16 cellular contexts compared by ENCODE assay signal in the genomic region with DNA sequence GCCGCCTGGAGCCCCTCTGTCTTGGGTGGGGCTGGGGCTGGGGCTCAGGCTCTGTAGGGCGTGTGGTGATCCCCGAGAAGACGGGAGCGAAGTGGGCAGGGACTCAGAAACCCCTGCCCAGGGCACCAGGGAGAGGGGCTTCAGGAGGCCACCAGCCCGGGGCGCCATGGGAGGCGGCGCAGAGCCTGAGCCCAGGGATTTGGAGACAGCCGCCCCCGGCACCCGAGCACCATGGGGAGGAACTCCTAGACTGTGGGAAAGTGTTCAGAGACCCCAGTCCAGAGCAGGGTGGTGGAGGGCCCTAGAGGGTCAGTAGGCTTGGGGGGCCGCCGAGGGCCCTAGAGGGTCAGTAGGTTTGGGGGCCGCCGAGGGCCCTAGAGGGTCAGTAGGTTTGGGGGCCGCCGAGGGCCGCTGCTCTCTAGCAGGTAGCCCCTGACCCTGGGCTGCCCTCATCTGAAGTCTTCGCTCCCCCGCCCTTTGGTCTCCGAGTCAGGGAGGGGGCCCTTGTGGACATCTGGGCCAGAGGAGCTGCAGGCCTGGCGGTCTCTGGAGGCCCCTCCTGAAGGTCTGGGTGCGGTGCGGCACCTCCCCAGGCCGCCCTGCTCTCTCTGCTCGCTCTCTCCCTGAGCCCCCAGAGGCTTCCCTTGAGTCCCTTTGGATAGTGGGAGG. TPM values are rescaled to one million over a fixed set of nuclear protein-coding genes. Genes with fewer than 3 reads are reported as not detected.
A peak's percentile ranks its signal among the peaks of the same experiment; 100 is the strongest.
DNase-seq lines count a peak whose midpoint lies in the region; ATAC-seq, FAIRE-seq and TF ChIP-seq lines count a peak whose summit lies in the region.
"Had no signal": no experiment of that assay in that cellular context is flagged by ENCODE, and none has a peak within 500 bp of the region (broad histone marks: within the 10 kb centered on the region; RNA-seq: fewer than 3 reads in every experiment).

No MANE protein-coding gene starts in this region.

- H3K27me3 ChIP-seq in cardiac muscle cell (peaks cover 50% of the 10 kb centered on the region), mesenchymal stem cell (ENCODE audit: control insufficient read depth in 1 of 2, insufficient read depth in 1 of 2, low read length in 2 of 2) (peaks cover 33 to 36% of the 10 kb centered on the region in 2 experiments), tibial artery (peaks cover 0 to 48% of the 10 kb centered on the region in 2 donors)

- no peak overlapping the region for H2AFZ ChIP-seq in mesenchymal stem cell (ENCODE audit: low read depth, low read length)

- H3K27ac Mint-ChIP-seq in brain = no peak overlapping the region
- H3K27ac Mint-ChIP-seq: activated CD8-positive, alpha-beta memory T cell treated with anti-CD3 and anti-CD28 coated beads, Interleukin-2, amount 10 ng/mL, durations not matched to agents 7 days and 5 days had no signal

- H2BK120ac ChIP-seq in mesenchymal stem cell (ENCODE audit: low read depth, low read length) = no peak overlapping the region

- H3K27me3 Mint-ChIP-seq in brain = peaks cover 41% of the 10 kb centered on the region

- no peak overlapping the region for H2BK5ac ChIP-seq in mesenchymal stem cell (ENCODE audit: low read depth, low read length, poor library complexity, severe bottlenecking)

- H3K4me1 ChIP-seq in cardiac muscle cell (ENCODE audit: low read depth) = no peaks in the 10 kb centered on the region
- peaks cover 17% of the 10 kb centered on the region for H3K4me1 ChIP-seq in mesenchymal stem cell (ENCODE audit: control insufficient read depth, insufficient read depth, low read depth, low read length)
- H3K4me1 ChIP-seq in tibial artery = peaks cover 0 to 19% (median 12%) of the 10 kb centered on the region in 4 donors

- peaks cover 8% of the 10 kb centered on the region for H3K36me3 Mint-ChIP-seq in brain
- H3K36me3 Mint-ChIP-seq: activated CD8-positive, alpha-beta memory T cell treated with anti-CD3 and anti-CD28 coated beads, Interleukin-2, amount 10 ng/mL, durations not matched to agents 7 days and 5 days had no signal

- no peak overlapping the region for H3K9ac ChIP-seq in mesenchymal stem cell (ENCODE audit: low read length)

- H4K91ac ChIP-seq in mesenchymal stem cell (ENCODE audit: low read length) = no peak overlapping the region

- no peak overlapping the region for H2BK12ac ChIP-seq in mesenchymal stem cell (ENCODE audit: low read length in 2 of 2)

- FAIRE-seq in GM19239 (lab: Jason Lieb, UNC) = no peak

- H3K4me3 ChIP-seq in cardiac muscle cell = peak overlapping the region; percentile 51
- H3K4me3 ChIP-seq in mesenchymal stem cell (ENCODE audit: insufficient read depth in 1 of 2, low read depth in 1 of 2, low read length in 2 of 2) = no peak overlapping the region
- H3K4me3 ChIP-seq in tibial artery = peak overlapping the region; percentile 12 to 45

- H3K4me2 ChIP-seq in mesenchymal stem cell (ENCODE audit: low read length, poor library complexity, severe bottlenecking) = peak overlapping the region; percentile 71

- H3K4ac ChIP-seq in mesenchymal stem cell (ENCODE audit: low read depth in 1 of 2, low read length in 2 of 2) = no peak overlapping the region

- no peak overlapping the region for H4K8ac ChIP-seq in mesenchymal stem cell (ENCODE audit: low read length)

- H3K23ac ChIP-seq in mesenchymal stem cell (ENCODE audit: low read length in 2 of 2) = no peak overlapping the region

- ATAC-seq in left cardiac atrium = no peak
- ATAC-seq: activated CD8-positive, alpha-beta memory T cell treated with anti-CD3 and anti-CD28 coated beads, Interleukin-2, amount 10 ng/mL, durations not matched to agents 7 days and 5 days had no signal

- H3K9me3 ChIP-seq in cardiac muscle cell (ENCODE audit: low read depth) = no peaks in the 10 kb centered on the region
- H3K9me3 ChIP-seq in mesenchymal stem cell (ENCODE audit: control insufficient read depth, low read length) = no peaks in the 10 kb centered on the region
- no peaks in the 10 kb centered on the region for H3K9me3 ChIP-seq in tibial artery
- H3K9me3 ChIP-seq: transverse colon had no signal

- no peak overlapping the region for H3K27ac ChIP-seq in cardiac muscle cell
- H3K27ac ChIP-seq in mesenchymal stem cell (ENCODE audit: low read length, poor library complexity, severe bottlenecking) = no peak overlapping the region
- H3K27ac ChIP-seq in tibial artery = no peak overlapping the region
- H3K27ac ChIP-seq: transverse colon had no signal

- peak overlapping the region; percentile 66 to 79 (median 75) for H3K4me3 Mint-ChIP-seq in brain
- H3K4me3 Mint-ChIP-seq: activated CD8-positive, alpha-beta memory T cell treated with anti-CD3 and anti-CD28 coated beads, Interleukin-2, amount 10 ng/mL, durations not matched to agents 7 days and 5 days had no signal

- no peak overlapping the region for H2BK15ac ChIP-seq in mesenchymal stem cell (ENCODE audit: low read depth, poor library complexity, severe bottlenecking)

- H3K4me1 Mint-ChIP-seq in brain = peaks cover 5% of the 10 kb centered on the region

- TF ChIP-seq CTCF in cardiac muscle cell (IDR thresholded peaks at IDR 0.05; ENCODE audit: low read depth, low read length) (no peak), brain (conservative IDR thresholded peaks at IDR 0.05) (no peak), tibial artery (IDR thresholded peaks at IDR 0.05) (no peak)

- H3K79me1 ChIP-seq in mesenchymal stem cell (replicated peaks; ENCODE audit: low read length, poor library complexity, severe bottlenecking) = no peaks in the 10 kb centered on the region

- DNase-seq in cardiac muscle cell (ENCODE audit: low read depth in 1 of 2, low spot score in 1 of 2) (no peak), left cardiac atrium (no peak), mesenchymal stem cell (no peak), tibial artery (no peak), GM19239 (ENCODE audit: insufficient read length, low spot score) (no peak), NCI-H69 (lab: John Stamatoyannopoulos, UW) (no peak)
- no peak for DNase-seq in activated naive CD4-positive, alpha-beta T cell (lab: John Stamatoyannopoulos, UW)
- DNase-seq: activated CD8-positive, alpha-beta memory T cell treated with anti-CD3 and anti-CD28 coated beads, Interleukin-2, amount 10 ng/mL, durations not matched to agents 7 days and 5 days; DMS79 treated with DMSO at 0.1 percent for 48 hours; effector CD4-positive, alpha-beta T cell; NCI-H345; transverse colon had no signal

- H2AK5ac ChIP-seq in mesenchymal stem cell (ENCODE audit: low read length, severe bottlenecking) = no peak overlapping the region

- H3K9me3 Mint-ChIP-seq in brain = peaks cover 0 to 3% (median 0%) of the 10 kb centered on the region in 5 experiments

- no peaks in the 10 kb centered on the region for H3K36me3 ChIP-seq in cardiac muscle cell
- peaks cover 0 to 14% of the 10 kb centered on the region in 2 experiments for H3K36me3 ChIP-seq in mesenchymal stem cell (ENCODE audit: control insufficient read depth in 1 of 2, insufficient read depth in 2 of 2, low read depth in 1 of 2, low read length in 2 of 2)
- peaks cover 0 to 7% (median 0%) of the 10 kb centered on the region in 3 donors for H3K36me3 ChIP-seq in tibial artery
- H3K36me3 ChIP-seq: transverse colon had no signal

- intact Hi-C loops in left cardiac atrium (cut with DNase I) = no loop called here
- intact Hi-C loops in tibial artery (cut with DNase I; ENCODE audit: low total_unique reads) = no loop called here

- no peak overlapping the region for H3K18ac ChIP-seq in mesenchymal stem cell (ENCODE audit: low read depth in 1 of 2, low read length in 2 of 2)

- H3K14ac ChIP-seq in mesenchymal stem cell (ENCODE audit: low read length in 2 of 2) = no peak overlapping the region

- 58% methylated on average over 23 of the region's 27 CpGs for WGBS in mesenchymal stem cell

RNA-seq across cellular contexts. Expression of a gene that starts 0.7 kb away (rescaled TPM):
- total RNA-seq in cardiac muscle cell (5.8 and 6.5 TPM in 2 replicates), left cardiac atrium (1 to 10 TPM; 4.9 to 5.1 TPM)
- polyA plus RNA-seq in cardiac muscle cell (3.1 and 9.6 TPM in 2 replicates), brain (ENCODE audit: insufficient read depth, low read depth, low replicate concordance) (83.1 TPM)
- polyA plus RNA-seq in mesenchymal stem cell (2013, experiment 1 of 2) = 0.11 TPM
- polyA plus RNA-seq in mesenchymal stem cell (2013, experiment 2 of 2) = 0.19 TPM
- total RNA-seq: activated CD8-positive, alpha-beta memory T cell treated with anti-CD3 and anti-CD28 coated beads, Interleukin-2, amount 10 ng/mL, durations not matched to agents 7 days and 5 days; mononuclear cell; RPMI7951 had no signal
- polyA plus RNA-seq: AG04450 had no signal

RNA-seq across cellular contexts. Expression of a gene that starts 1.8 kb away (rescaled TPM):
- total RNA-seq in cardiac muscle cell = 0.78 and 3.2 TPM in 2 replicates
- polyA plus RNA-seq in cardiac muscle cell = 1.7 and 4.6 TPM in 2 replicates
- 1 to 10 TPM; 2.4 to 3.6 TPM for total RNA-seq in left cardiac atrium
- 8.3 TPM for polyA plus RNA-seq in brain (ENCODE audit: insufficient read depth, low read depth, low replicate concordance)
- not detected for polyA plus RNA-seq in mesenchymal stem cell (2013, experiment 1 of 2)
- polyA plus RNA-seq in mesenchymal stem cell (2013, experiment 2 of 2) = not detected
- total RNA-seq: activated CD8-positive, alpha-beta memory T cell treated with anti-CD3 and anti-CD28 coated beads, Interleukin-2, amount 10 ng/mL, durations not matched to agents 7 days and 5 days; mononuclear cell had no signal

RNA-seq across cellular contexts. Expression of a gene that starts 5.4 kb away (rescaled TPM):
- 6.6 and 14.8 TPM in 2 replicates for total RNA-seq in cardiac muscle cell
- polyA plus RNA-seq in cardiac muscle cell = 12.0 and 17.0 TPM in 2 replicates
- total RNA-seq in left cardiac atrium = 10 to 100 TPM; 14.8 to 15.3 TPM
- 8.3 TPM for polyA plus RNA-seq in brain (ENCODE audit: insufficient read depth, low read depth, low replicate concordance)
- 1.4 TPM for polyA plus RNA-seq in mesenchymal stem cell (2013, experiment 1 of 2)
- 1.3 TPM for polyA plus RNA-seq in mesenchymal stem cell (2013, experiment 2 of 2)
- total RNA-seq: activated CD8-positive, alpha-beta memory T cell treated with anti-CD3 and anti-CD28 coated beads, Interleukin-2, amount 10 ng/mL, durations not matched to agents 7 days and 5 days; mononuclear cell; RPMI7951 had no signal

RNA-seq across cellular contexts. Expression of a gene that starts 46.5 kb away (rescaled TPM):
- 128 and 136 TPM in 2 replicates for total RNA-seq in cardiac muscle cell
- polyA plus RNA-seq in cardiac muscle cell = 160 and 164 TPM in 2 replicates
- 100 to 1,000 TPM; 119 to 160 TPM for total RNA-seq in left cardiac atrium
- polyA plus RNA-seq in brain (ENCODE audit: insufficient read depth, low read depth, low replicate concordance) = 143 TPM
- 118 TPM for polyA plus RNA-seq in mesenchymal stem cell (2013, experiment 1 of 2)
- 110 TPM for polyA plus RNA-seq in mesenchymal stem cell (2013, experiment 2 of 2)

RNA-seq across cellular contexts. Expression of a gene that starts 51.9 kb away (rescaled TPM):
- total RNA-seq in cardiac muscle cell = 94.5 and 158 TPM in 2 replicates
- polyA plus RNA-seq in cardiac muscle cell = 91.0 and 105 TPM in 2 replicates
- total RNA-seq in left cardiac atrium = 10 to 100 TPM; 28.2 to 32.9 TPM
- polyA plus RNA-seq in brain (ENCODE audit: insufficient read depth, low read depth, low replicate concordance) = 43.2 TPM
- 38.5 TPM for polyA plus RNA-seq in mesenchymal stem cell (2013, experiment 1 of 2)
- polyA plus RNA-seq in mesenchymal stem cell (2013, experiment 2 of 2) = 36.3 TPM

Comparison
In these comparisons a context has a peak if more than half of its experiments do, and no peak if none do; other contexts are left out.
1. H3K4me3 ChIP-seq: peak in cardiac muscle cell (single experiment) and tibial artery (2 of 2); none in mesenchymal stem cell (0 of 2).